24 cellular contexts compared by ENCODE assay signal in the genomic region with DNA sequence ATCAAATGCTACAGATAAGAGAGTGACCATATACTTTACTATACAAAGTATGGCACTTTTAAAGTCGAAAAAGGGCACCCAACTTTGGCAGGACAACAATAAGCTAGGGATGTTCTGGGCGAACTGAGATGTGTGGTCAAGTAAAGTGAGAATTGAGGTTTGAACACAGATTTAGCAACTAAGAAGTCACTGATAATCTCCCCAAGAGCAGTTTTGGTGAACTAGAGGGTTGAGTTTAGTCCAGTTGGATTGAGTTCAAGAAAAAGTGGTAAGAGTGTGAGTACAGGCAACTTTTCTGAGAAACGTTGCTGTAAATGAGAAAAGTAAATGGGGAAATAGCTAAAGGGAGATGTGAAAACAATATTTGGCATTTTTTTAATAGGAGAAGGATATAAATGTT.
"Had no signal": no experiment of that assay in that cellular context is flagged by ENCODE, and none has a peak within 500 bp of the region (broad histone marks: within the 10 kb centered on the region; RNA-seq: fewer than 3 reads in every experiment).

No MANE protein-coding gene starts in this region.

- H3K4me1 ChIP-seq: left ventricle myocardium inferior, neural progenitor cell, parathyroid adenoma, right atrium auricular region, right lobe of liver, testis, upper lobe of left lung had no signal

- H3K4me3 ChIP-seq: left ventricle myocardium inferior, lung, neural progenitor cell, right atrium auricular region, right lobe of liver, smooth muscle cell, stomach, testis, thyroid gland, transverse colon, upper lobe of left lung, vagina had no signal

- H3K27ac ChIP-seq: left ventricle myocardium inferior, neural progenitor cell, neutrophil, parathyroid adenoma, right atrium auricular region, right lobe of liver, stomach, testis, thyroid gland, transverse colon, upper lobe of left lung, vagina had no signal

- H3K9ac ChIP-seq: neural progenitor cell, parathyroid adenoma had no signal

- H3K27me3 ChIP-seq: right atrium auricular region, right lobe of liver, testis, thyroid gland, transverse colon, upper lobe of left lung, vagina had no signal

- H3K27ac Mint-ChIP-seq: naive thymus-derived CD8-positive, alpha-beta T cell; nephron; neural progenitor cell; stimulated activated naive B cell treated with anti-CD40 and anti-IgM and Interleukin-4, amounts not matched to agents 10 μg/mL and 1 μg/mL and 100 μg/mL, for 72 hours had no signal

- H3K4me3 Mint-ChIP-seq: naive thymus-derived CD8-positive, alpha-beta T cell; nephron; neural progenitor cell; stimulated activated naive B cell treated with anti-CD40 and anti-IgM and Interleukin-4, amounts not matched to agents 10 μg/mL and 1 μg/mL and 100 μg/mL, for 72 hours had no signal

- ATAC-seq: naive thymus-derived CD8-positive, alpha-beta T cell; right lobe of liver; stimulated activated naive B cell treated with anti-CD40 and anti-IgM and Interleukin-4, amounts not matched to agents 10 μg/mL and 1 μg/mL and 100 μg/mL, for 72 hours; stimulated activated naive CD8-positive, alpha-beta T cell treated with anti-CD3 and anti-CD28 coated beads, Interleukin-15, Interleukin-2, amounts not matched to agents 100 U/mL and 50 U/mL, for 24 hours had no signal

- DNase-seq: hypothalamus; islet precursor cell; left ventricle myocardium inferior; midbrain; naive thymus-derived CD8-positive, alpha-beta T cell; occipital lobe; right lobe of liver; stimulated activated CD4-positive, alpha-beta T cell treated with anti-CD3 and anti-CD28 coated beads, Interleukin-1b, Interleukin-23, amount 100 ng/mL, for 48 hours; stimulated activated CD4-positive, alpha-beta T cell treated with anti-CD3 and anti-CD28 coated beads, Interleukin-2, amount 100 ng/mL, for 48 hours; stimulated activated naive B cell treated with anti-CD40 and anti-IgM and Interleukin-4, amounts not matched to agents 10 μg/mL and 1 μg/mL and 100 μg/mL, for 72 hours; stimulated activated naive CD8-positive, alpha-beta T cell treated with anti-CD3 and anti-CD28 coated beads, Interleukin-15, Interleukin-2, amounts not matched to agents 100 U/mL and 50 U/mL, for 24 hours; stomach; testis; thyroid gland; transverse colon; upper lobe of left lung had no signal

- H3K4me2 ChIP-seq: neural progenitor cell, smooth muscle cell had no signal

- H3K36me3 ChIP-seq: left ventricle myocardium inferior, neural progenitor cell, neutrophil, right atrium auricular region, right lobe of liver, stomach, thyroid gland, transverse colon, upper lobe of left lung, vagina had no signal

- H3K79me2 ChIP-seq: parathyroid adenoma had no signal

- H3K4me1 Mint-ChIP-seq: nephron had no signal

- H2AFZ ChIP-seq: neural progenitor cell, parathyroid adenoma had no signal

- H3K9me3 Mint-ChIP-seq: naive thymus-derived CD8-positive, alpha-beta T cell; nephron; neural progenitor cell; stimulated activated naive B cell treated with anti-CD40 and anti-IgM and Interleukin-4, amounts not matched to agents 10 μg/mL and 1 μg/mL and 100 μg/mL, for 72 hours had no signal

- H3K9me3 ChIP-seq: left ventricle myocardium inferior, neutrophil, right atrium auricular region, right lobe of liver, stomach, testis, thyroid gland, transverse colon, upper lobe of left lung, vagina had no signal

- H3K36me3 Mint-ChIP-seq: naive thymus-derived CD8-positive, alpha-beta T cell; neural progenitor cell; stimulated activated naive B cell treated with anti-CD40 and anti-IgM and Interleukin-4, amounts not matched to agents 10 μg/mL and 1 μg/mL and 100 μg/mL, for 72 hours had no signal
